ENCODE assay signal across 9 cellular contexts in genomic region chr4:67762091-67762490, GRCh38. TPM values are rescaled to one million over a fixed set of nuclear protein-coding genes. Genes with fewer than 3 reads are reported as not detected.
DNase-seq lines count a peak whose midpoint lies in the region; ATAC-seq and TF ChIP-seq lines count a peak whose summit lies in the region.
"Had no signal": no experiment of that assay in that cellular context is flagged by ENCODE, and none has a peak within 500 bp of the region (broad histone marks: within the 10 kb centered on the region; RNA-seq: fewer than 3 reads in every experiment).

No MANE protein-coding gene starts in this region.

- ATAC-seq in activated naive CD8-positive, alpha-beta T cell treated with anti-CD3 and anti-CD28 coated beads, Interleukin-2, amount 10 ng/mL, durations not matched to agents 7 days and 5 days (ENCODE audit: low read depth): peak; percentile 87
- peak; percentile 99 for ATAC-seq in HG02981 (IDR thresholded peaks at IDR 0.05; ENCODE audit: unreplicated experiment)
- ATAC-seq in activated CD8-positive, alpha-beta T cell treated with anti-CD3 and anti-CD28 coated beads, Interleukin-2, amount 10 ng/mL, durations not matched to agents 7 days and 5 days: peak; percentile 76
- peak; percentile 89 for ATAC-seq in stimulated activated naive CD8-positive, alpha-beta T cell treated with anti-CD3 and anti-CD28 coated beads, Interleukin-15, amount 100 ng/mL, for 72 hours

- no peaks in the 10 kb centered on the region for H3K27me3 Mint-ChIP-seq in activated naive CD8-positive, alpha-beta T cell treated with anti-CD3 and anti-CD28 coated beads, Interleukin-2, amount 10 ng/mL, durations not matched to agents 7 days and 5 days
- no peaks in the 10 kb centered on the region for H3K27me3 Mint-ChIP-seq in activated naive CD8-positive, alpha-beta T cell treated with anti-CD3 and anti-CD28 coated beads for 36 hours
- H3K27me3 Mint-ChIP-seq in activated CD8-positive, alpha-beta T cell treated with anti-CD3 and anti-CD28 coated beads, Interleukin-2, amount 10 ng/mL, durations not matched to agents 7 days and 5 days (ENCODE audit: low read depth): no peaks in the 10 kb centered on the region
- no peaks in the 10 kb centered on the region for H3K27me3 Mint-ChIP-seq in stimulated activated naive CD8-positive, alpha-beta T cell treated with anti-CD3 and anti-CD28 coated beads, Interleukin-15, amount 100 ng/mL, for 72 hours
- H3K27me3 Mint-ChIP-seq in H9 (ENCODE audit: low read depth): no peaks in the 10 kb centered on the region

- no peaks in the 10 kb centered on the region for H3K79me2 ChIP-seq in H9 (ENCODE audit: insufficient read depth, low read length)

- no peaks in the 10 kb centered on the region for H3K23me2 ChIP-seq in H9 (ENCODE audit: insufficient read length, low read depth, low read length, poor library complexity, severe bottlenecking)

- H2AFZ ChIP-seq in H9 (ENCODE audit: low read length): no peak overlapping the region

- CTCF ChIA-PET in activated CD8-positive, alpha-beta T cell treated with anti-CD3 and anti-CD28 coated beads, Interleukin-2, amount 10 ng/mL, durations not matched to agents 7 days and 5 days (lab: Charles Lee): interaction anchor here (2.1 kb wide), 1 partner anchor 15 kb away, joined by 15 read pairs; no protein-coding TSS in a partner anchor

- no peak for DNase-seq in activated naive CD8-positive, alpha-beta T cell treated with anti-CD3 and anti-CD28 coated beads, Interleukin-2, amount 10 ng/mL, durations not matched to agents 7 days and 5 days
- no peak for DNase-seq in activated naive CD8-positive, alpha-beta T cell treated with anti-CD3 and anti-CD28 coated beads for 36 hours
- DNase-seq in activated CD8-positive, alpha-beta T cell treated with anti-CD3 and anti-CD28 coated beads, Interleukin-2, amount 10 ng/mL, durations not matched to agents 7 days and 5 days: peak; percentile 24
- no peak for DNase-seq in stimulated activated naive CD8-positive, alpha-beta T cell treated with anti-CD3 and anti-CD28 coated beads, Interleukin-15, amount 100 ng/mL, for 72 hours
- DNase-seq in H9: no peak
- DNase-seq in NCI-H510A treated with DMSO at 0.1 percent for 48 hours (lab: John Stamatoyannopoulos, UW): no peak
- no peak for DNase-seq in stimulated activated CD4-positive, alpha-beta T cell treated with anti-CD3 and anti-CD28 coated beads, Interleukin-4, amount 100 ng/mL, for 24 hours

- no peak for TF ChIP-seq CTCF in H9 (conservative IDR thresholded peaks at IDR 0.05)

- no peak overlapping the region for H3K9ac ChIP-seq in H9 (ENCODE audit: extremely low read depth, insufficient read length, low read length)

- H3T11ph ChIP-seq in H9 (ENCODE audit: low read length): no peak overlapping the region

- H2BK20ac ChIP-seq in H9 (ENCODE audit: low read depth, low read length, poor library complexity, severe bottlenecking): no peak overlapping the region

- no peaks in the 10 kb centered on the region for H3K79me1 ChIP-seq in H9 (ENCODE audit: insufficient read depth, low read depth, low read length, poor library complexity, severe bottlenecking)

- no peak overlapping the region for H3K18ac ChIP-seq in H9 (ENCODE audit: insufficient read length, low read depth, low read length)

- peak overlapping the region; percentile 50 for H3K4me3 Mint-ChIP-seq in activated naive CD8-positive, alpha-beta T cell treated with anti-CD3 and anti-CD28 coated beads, Interleukin-2, amount 10 ng/mL, durations not matched to agents 7 days and 5 days
- no peak overlapping the region for H3K4me3 Mint-ChIP-seq in activated naive CD8-positive, alpha-beta T cell treated with anti-CD3 and anti-CD28 coated beads for 36 hours
- H3K4me3 Mint-ChIP-seq in activated CD8-positive, alpha-beta T cell treated with anti-CD3 and anti-CD28 coated beads, Interleukin-2, amount 10 ng/mL, durations not matched to agents 7 days and 5 days: peak overlapping the region; percentile 16
- H3K4me3 Mint-ChIP-seq in stimulated activated naive CD8-positive, alpha-beta T cell treated with anti-CD3 and anti-CD28 coated beads, Interleukin-15, amount 100 ng/mL, for 72 hours: peak overlapping the region in 1 of 2 donors; percentile 23
- no peak overlapping the region for H3K4me3 Mint-ChIP-seq in H9

- no peaks in the 10 kb centered on the region for H3K9me3 ChIP-seq in H9 (ENCODE audit: control insufficient read depth, low read depth, low read length)

- POLR2A ChIA-PET in activated naive CD8-positive, alpha-beta T cell treated with anti-CD3 and anti-CD28 coated beads, Interleukin-2, amount 10 ng/mL, durations not matched to agents 7 days and 5 days (lab: Charles Lee): no interaction called here
- POLR2A ChIA-PET in activated CD8-positive, alpha-beta T cell treated with anti-CD3 and anti-CD28 coated beads, Interleukin-2, amount 10 ng/mL, durations not matched to agents 7 days and 5 days (lab: Charles Lee): no interaction called here

- no peak overlapping the region for H2BK120ac ChIP-seq in H9 (ENCODE audit: low read depth, low read length, poor library complexity, severe bottlenecking)

- H2BK12ac ChIP-seq in H9 (ENCODE audit: insufficient read length, low read depth, low read length): no peak overlapping the region

- WGBS in H9 (ENCODE audit: extremely low coverage, insufficient read length, low lambda C conversion rate): no CpG with 5 or more reads among the region's 3 CpGs

- no peak overlapping the region for H4K5ac ChIP-seq in H9 (ENCODE audit: insufficient read length, low read depth, low read length)

- H4K20me1 ChIP-seq in H9 (ENCODE audit: control insufficient read depth, insufficient read depth, insufficient read length): no peaks in the 10 kb centered on the region

- H3K23ac ChIP-seq in H9 (ENCODE audit: insufficient read length, low read depth, low read length): no peak overlapping the region

- no peaks in the 10 kb centered on the region for H3K4me1 ChIP-seq in H9 (ENCODE audit: insufficient read depth, low read length)

- H3K9me3 Mint-ChIP-seq in activated naive CD8-positive, alpha-beta T cell treated with anti-CD3 and anti-CD28 coated beads, Interleukin-2, amount 10 ng/mL, durations not matched to agents 7 days and 5 days: no peaks in the 10 kb centered on the region
- no peaks in the 10 kb centered on the region for H3K9me3 Mint-ChIP-seq in activated naive CD8-positive, alpha-beta T cell treated with anti-CD3 and anti-CD28 coated beads for 36 hours
- no peaks in the 10 kb centered on the region for H3K9me3 Mint-ChIP-seq in activated CD8-positive, alpha-beta T cell treated with anti-CD3 and anti-CD28 coated beads, Interleukin-2, amount 10 ng/mL, durations not matched to agents 7 days and 5 days (ENCODE audit: insufficient read depth)
- no peaks in the 10 kb centered on the region for H3K9me3 Mint-ChIP-seq in stimulated activated naive CD8-positive, alpha-beta T cell treated with anti-CD3 and anti-CD28 coated beads, Interleukin-15, amount 100 ng/mL, for 72 hours
- no peaks in the 10 kb centered on the region for H3K9me3 Mint-ChIP-seq in H9

- H2BK5ac ChIP-seq in H9 (ENCODE audit: insufficient read length, low read length): no peak overlapping the region

- no peaks in the 10 kb centered on the region for H3K27me3 ChIP-seq in H9 (ENCODE audit: insufficient read depth, low read length)

- H3K36me3 Mint-ChIP-seq in activated naive CD8-positive, alpha-beta T cell treated with anti-CD3 and anti-CD28 coated beads, Interleukin-2, amount 10 ng/mL, durations not matched to agents 7 days and 5 days: no peaks in the 10 kb centered on the region
- no peaks in the 10 kb centered on the region for H3K36me3 Mint-ChIP-seq in activated naive CD8-positive, alpha-beta T cell treated with anti-CD3 and anti-CD28 coated beads for 36 hours
- H3K36me3 Mint-ChIP-seq in activated CD8-positive, alpha-beta T cell treated with anti-CD3 and anti-CD28 coated beads, Interleukin-2, amount 10 ng/mL, durations not matched to agents 7 days and 5 days (ENCODE audit: low read depth): no peaks in the 10 kb centered on the region
- H3K36me3 Mint-ChIP-seq in H9 (ENCODE audit: insufficient read depth in 1 of 3, low read depth in 3 of 3): no peaks in the 10 kb centered on the region

- no peak overlapping the region for H3K14ac ChIP-seq in H9 (ENCODE audit: insufficient read depth, low read length)

- H3K27ac Mint-ChIP-seq in activated naive CD8-positive, alpha-beta T cell treated with anti-CD3 and anti-CD28 coated beads, Interleukin-2, amount 10 ng/mL, durations not matched to agents 7 days and 5 days: peak overlapping the region; percentile 58
- no peak overlapping the region for H3K27ac Mint-ChIP-seq in activated naive CD8-positive, alpha-beta T cell treated with anti-CD3 and anti-CD28 coated beads for 36 hours
- no peak overlapping the region for H3K27ac Mint-ChIP-seq in activated CD8-positive, alpha-beta T cell treated with anti-CD3 and anti-CD28 coated beads, Interleukin-2, amount 10 ng/mL, durations not matched to agents 7 days and 5 days
- H3K27ac Mint-ChIP-seq in stimulated activated naive CD8-positive, alpha-beta T cell treated with anti-CD3 and anti-CD28 coated beads, Interleukin-15, amount 100 ng/mL, for 72 hours: peak overlapping the region in 1 of 2 donors; percentile 23
- H3K27ac Mint-ChIP-seq in H9: no peak overlapping the region

- no peak overlapping the region for H3K56ac ChIP-seq in H9 (ENCODE audit: insufficient read length, low read depth, low read length)

- no peak overlapping the region for H3K4me2 ChIP-seq in H9 (ENCODE audit: insufficient read depth, insufficient read length, low read length)

- H2AK5ac ChIP-seq in H9 (ENCODE audit: insufficient read length, low read length): no peak overlapping the region

- H3K27ac ChIP-seq in H9 (ENCODE audit: insufficient read length, low read depth, low read length): no peak overlapping the region

- H3K4ac ChIP-seq in H9 (ENCODE audit: low read depth, low read length): no peak overlapping the region

- peaks cover 4% of the 10 kb centered on the region for H3K4me1 Mint-ChIP-seq in activated naive CD8-positive, alpha-beta T cell treated with anti-CD3 and anti-CD28 coated beads, Interleukin-2, amount 10 ng/mL, durations not matched to agents 7 days and 5 days
- H3K4me1 Mint-ChIP-seq in activated naive CD8-positive, alpha-beta T cell treated with anti-CD3 and anti-CD28 coated beads for 36 hours: peaks cover 4% of the 10 kb centered on the region
- H3K4me1 Mint-ChIP-seq in activated CD8-positive, alpha-beta T cell treated with anti-CD3 and anti-CD28 coated beads, Interleukin-2, amount 10 ng/mL, durations not matched to agents 7 days and 5 days (ENCODE audit: low read depth): peaks cover 6% of the 10 kb centered on the region
- H3K4me1 Mint-ChIP-seq in stimulated activated naive CD8-positive, alpha-beta T cell treated with anti-CD3 and anti-CD28 coated beads, Interleukin-15, amount 100 ng/mL, for 72 hours: peaks cover 6% of the 10 kb centered on the region
- H3K4me1 Mint-ChIP-seq in H9: peaks cover 7 to 12% of the 10 kb centered on the region in 2 experiments

- no peak overlapping the region for H4K8ac ChIP-seq in H9 (replicated peaks; ENCODE audit: insufficient read length, low read depth, low read length)

- H2BK15ac ChIP-seq in H9 (ENCODE audit: low read depth, low read length): no peak overlapping the region

- no peak overlapping the region for H4K91ac ChIP-seq in H9 (ENCODE audit: insufficient read length, low read depth, low read length)

RNA-seq across cellular contexts. Expression of gene GNRHR, which starts 7.9 kb away (rescaled TPM):
- total RNA-seq in activated naive CD8-positive, alpha-beta T cell treated with anti-CD3 and anti-CD28 coated beads, Interleukin-2, amount 10 ng/mL, durations not matched to agents 7 days and 5 days: not detected
- total RNA-seq in activated naive CD8-positive, alpha-beta T cell treated with anti-CD3 and anti-CD28 coated beads for 36 hours: not detected
- not detected for total RNA-seq in activated CD8-positive, alpha-beta T cell treated with anti-CD3 and anti-CD28 coated beads, Interleukin-2, amount 10 ng/mL, durations not matched to agents 7 days and 5 days
- not detected in 2 replicates for total RNA-seq in H9 (2021)
- total RNA-seq: lung had no signal

Comparison
In these comparisons a context has a peak if more than half of its experiments do, and no peak if none do; other contexts are left out.
1. H3K4me3 Mint-ChIP-seq: peak in activated naive CD8-positive, alpha-beta T cell treated with anti-CD3 and anti-CD28 coated beads, Interleukin-2, amount 10 ng/mL, durations not matched to agents 7 days and 5 days (single experiment) and activated CD8-positive, alpha-beta T cell treated with anti-CD3 and anti-CD28 coated beads, Interleukin-2, amount 10 ng/mL, durations not matched to agents 7 days and 5 days (single experiment); none in activated naive CD8-positive, alpha-beta T cell treated with anti-CD3 and anti-CD28 coated beads for 36 hours (single experiment) and H9 (0 of 2).
2. Peak in every context shown above with its lines, with median percentiles within 50 percentile points of each other: ATAC-seq.